ENCODE assay signal across 26 cellular contexts in genomic region chr10:23974886-23975830, GRCh38.
A peak's percentile ranks its signal among the peaks of the same experiment; 100 is the strongest.
DNase-seq lines count a peak whose midpoint lies in the region; ATAC-seq and TF ChIP-seq lines count a peak whose summit lies in the region.
"Had no signal": no experiment of that assay in that cellular context is flagged by ENCODE, and none has a peak within 500 bp of the region (broad histone marks: within the 10 kb centered on the region; RNA-seq: fewer than 3 reads in every experiment).

No MANE protein-coding gene starts in this region.

- no peaks in the 10 kb centered on the region for H3K9me3 ChIP-seq in parathyroid adenoma (ENCODE audit: control insufficient read depth, low read length)

- POLR2A ChIA-PET in WTC11 (lab: Charles Lee), result no interaction called here

- no peak overlapping the region for H3K27ac ChIP-seq in parathyroid adenoma

- H3K27ac Mint-ChIP-seq in WTC11, result 0 out of 2 replicates have a peak overlapping the region, but pooled peaks have one; percentile 22
- H3K27ac Mint-ChIP-seq: CD4-positive, alpha-beta memory T cell had no signal

- no peak for DNase-seq in WTC11 (ENCODE audit: low spot score)
- DNase-seq in kidney tubule cell (ENCODE audit: low spot score), result peak; percentile 94
- no peak for DNase-seq in NCI-H526 treated with DMSO at 0.1 percent for 48 hours (lab: John Stamatoyannopoulos, UW)
- no peak for DNase-seq in posterior vena cava (ENCODE audit: low spot score)
- DNase-seq: C1 segment of cervical spinal cord; CD4-positive, alpha-beta memory T cell; COR-L47; DMS79; EL; GDM1; HCEC 1CT; Kasumi-1; NCI-H1092 treated with DMSO at 0.1 percent for 48 hours; NCI-H1436; NCI-H1930; NCI-H2107; NCI-H524; NCI-H82; NK-92 treated with Interleukin-12 subunit alpha and Interleukin-12 subunit beta, amount 100 ng/mL, for 24 hours; PC-3 had no signal

- TF ChIP-seq CTCF in WTC11 (IDR thresholded peaks at IDR 0.05), result no peak
- no peak for TF ChIP-seq CTCF in parathyroid adenoma (IDR thresholded peaks at IDR 0.05)

- no peak for ATAC-seq in WTC11
- ATAC-seq in HG02763 (IDR thresholded peaks at IDR 0.05; ENCODE audit: unreplicated experiment), result no peak
- no peak for ATAC-seq in HG03108 (IDR thresholded peaks at IDR 0.05; ENCODE audit: unreplicated experiment)
- ATAC-seq: GM12878, K562, PC-3, SK-N-SH treated with all-trans-retinoic acid at 6 μM for 48 hours had no signal

- H3K9me3 Mint-ChIP-seq in WTC11, result peaks cover 18% of the 10 kb centered on the region

- no peaks in the 10 kb centered on the region for H3K27me3 ChIP-seq in parathyroid adenoma (ENCODE audit: control insufficient read depth, insufficient read depth, low read length)

- peaks cover 31% of the 10 kb centered on the region for H3K4me1 Mint-ChIP-seq in WTC11
- H3K4me1 Mint-ChIP-seq: CD4-positive, alpha-beta memory T cell had no signal

- H3K36me3 Mint-ChIP-seq in WTC11, result 0 out of 2 replicates have a peak, but pooled peaks cover 3% of the 10 kb centered on the region
- H3K36me3 Mint-ChIP-seq: CD4-positive, alpha-beta memory T cell had no signal

- intact Hi-C loops in posterior vena cava (cut with DNase I), result no loop called here

- H3K79me2 ChIP-seq in parathyroid adenoma, result no peaks in the 10 kb centered on the region

- no peaks in the 10 kb centered on the region for H3K27me3 Mint-ChIP-seq in WTC11 (ENCODE audit: low read depth)

- no peak overlapping the region for H3K4me3 Mint-ChIP-seq in WTC11
- H3K4me3 Mint-ChIP-seq: CD4-positive, alpha-beta memory T cell had no signal

- peak overlapping the region; percentile 12 for H3K4me3 ChIP-seq in parathyroid adenoma (ENCODE audit: low read depth, low read length)
- H3K4me3 ChIP-seq: GM12878, K562 had no signal

- no peak overlapping the region for H3K9ac ChIP-seq in parathyroid adenoma

- peak overlapping the region; percentile 55 for H2AFZ ChIP-seq in parathyroid adenoma

- CTCF ChIA-PET in WTC11 (lab: Charles Lee), result interaction anchor here (1.5 kb wide), 1 partner anchor 18 kb away, joined by 3 read pairs; no protein-coding TSS in a partner anchor

- H3K36me3 ChIP-seq in parathyroid adenoma (ENCODE audit: control insufficient read depth, insufficient read depth, low read length), result no peaks in the 10 kb centered on the region

- H3K4me2 ChIP-seq in parathyroid adenoma (ENCODE audit: low read length), result peak overlapping the region; percentile 45

- H3K4me1 ChIP-seq in parathyroid adenoma, result peaks cover 29% of the 10 kb centered on the region

TF ChIP-seq in WTC11, 78 proteins besides CTCF, POLR2A, EP300 and RAD21:
- TF ChIP-seq FOXJ3 (CRISPR knock-in tag; IDR thresholded peaks at IDR 0.05; ENCODE audit: borderline replicate concordance) (no peak), GABPB1 (CRISPR knock-in tag; IDR thresholded peaks at IDR 0.05) (no peak), EMX1 (CRISPR knock-in tag; IDR thresholded peaks at IDR 0.05) (no peak), CREB1 (CRISPR knock-in tag; IDR thresholded peaks at IDR 0.05) (no peak)
- TF ChIP-seq, protein P1, sequence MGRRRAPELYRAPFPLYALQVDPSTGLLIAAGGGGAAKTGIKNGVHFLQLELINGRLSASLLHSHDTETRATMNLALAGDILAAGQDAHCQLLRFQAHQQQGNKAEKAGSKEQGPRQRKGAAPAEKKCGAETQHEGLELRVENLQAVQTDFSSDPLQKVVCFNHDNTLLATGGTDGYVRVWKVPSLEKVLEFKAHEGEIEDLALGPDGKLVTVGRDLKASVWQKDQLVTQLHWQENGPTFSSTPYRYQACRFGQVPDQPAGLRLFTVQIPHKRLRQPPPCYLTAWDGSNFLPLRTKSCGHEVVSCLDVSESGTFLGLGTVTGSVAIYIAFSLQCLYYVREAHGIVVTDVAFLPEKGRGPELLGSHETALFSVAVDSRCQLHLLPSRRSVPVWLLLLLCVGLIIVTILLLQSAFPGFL (CRISPR knock-in tag; IDR thresholded peaks at IDR 0.05; ENCODE audit: borderline replicate concordance), result no peak
